In genomic region chr11:85823816-85824215, GRCh38 we compare ENCODE assay signal across 11 cellular contexts. TPM values are rescaled to one million over a fixed set of nuclear protein-coding genes. Genes with fewer than 3 reads are reported as not detected.
DNase-seq lines count a peak whose midpoint lies in the region; ATAC-seq and TF ChIP-seq lines count a peak whose summit lies in the region.
"Had no signal": no experiment of that assay in that cellular context is flagged by ENCODE, and none has a peak within 500 bp of the region (broad histone marks: within the 10 kb centered on the region; RNA-seq: fewer than 3 reads in every experiment).

No MANE protein-coding gene starts in this region.

- intact Hi-C loops in CD8-positive, alpha-beta T cell (cut with DNase I, micrococcal nuclease), result loop anchor here (1.0 to 2.0 kb wide), 7 partner anchors 13 to 160 kb away; partner anchors contain the start of gene SYTL2 (in 2 of the 2)
- intact Hi-C loops in natural killer cell (cut with micrococcal nuclease), result loop anchor here (1.0 kb wide), 1 partner anchor 30 kb away; no protein-coding TSS in a partner anchor

- H3K36me3 ChIP-seq in CD8-positive, alpha-beta T cell (ENCODE audit: insufficient read depth, low read length), result no peaks in the 10 kb centered on the region
- no peaks in the 10 kb centered on the region for H3K36me3 ChIP-seq in WERI-Rb-1
- H3K36me3 ChIP-seq: uterus had no signal

- H3K4me3 ChIP-seq in CD8-positive, alpha-beta T cell (ENCODE audit: low read depth, low read length), result no peak overlapping the region
- H3K4me3 ChIP-seq in WERI-Rb-1 (ENCODE audit: low read depth, low read length), result no peak overlapping the region
- H3K4me3 ChIP-seq: uterus had no signal

- H3K27me3 ChIP-seq in CD8-positive, alpha-beta T cell (ENCODE audit: insufficient read depth, low read length), result no peaks in the 10 kb centered on the region
- no peaks in the 10 kb centered on the region for H3K27me3 ChIP-seq in WERI-Rb-1 (ENCODE audit: insufficient read depth, low read depth, severe bottlenecking)
- H3K27me3 ChIP-seq: uterus had no signal

- H3K36me3 Mint-ChIP-seq in CD8-positive, alpha-beta T cell, result no peaks in the 10 kb centered on the region
- peaks cover 8% of the 10 kb centered on the region for H3K36me3 Mint-ChIP-seq in T-helper 1 cell treated with Interleukin-12 subunit alpha and Interleukin-12 subunit beta and Interleukin-4 antibody, amounts not matched to agents 30 μg/mL and 1 μg/mL, for 36 hours (ENCODE audit: low read depth)
- H3K36me3 Mint-ChIP-seq in activated T-helper 17 cell treated with anti-CD3 and anti-CD28 coated beads, Interleukin-2, amount 50 U/mL, for 72 hours (ENCODE audit: low read depth), result no peaks in the 10 kb centered on the region
- no peaks in the 10 kb centered on the region for H3K36me3 Mint-ChIP-seq in natural killer cell

- ATAC-seq in CD8-positive, alpha-beta T cell, result peak; percentile 83
- peak; percentile 75 for ATAC-seq in activated T-helper 17 cell treated with anti-CD3 and anti-CD28 coated beads, Interleukin-2, amount 50 U/mL, for 72 hours (replicated peaks)
- ATAC-seq in natural killer cell (peak; percentile 64 to 80 (median 69)), HG02970 (IDR thresholded peaks at IDR 0.05; ENCODE audit: low FRiP score, unreplicated experiment) (no peak)

- H3K27ac Mint-ChIP-seq in CD8-positive, alpha-beta T cell, result peak overlapping the region; percentile 95
- H3K27ac Mint-ChIP-seq in T-helper 1 cell treated with Interleukin-12 subunit alpha and Interleukin-12 subunit beta and Interleukin-4 antibody, amounts not matched to agents 30 μg/mL and 1 μg/mL, for 36 hours, result peak overlapping the region; percentile 95
- peak overlapping the region; percentile 84 for H3K27ac Mint-ChIP-seq in activated T-helper 17 cell treated with anti-CD3 and anti-CD28 coated beads, Interleukin-2, amount 50 U/mL, for 72 hours
- H3K27ac Mint-ChIP-seq in natural killer cell, result peak overlapping the region; percentile 82 to 91

- no peaks in the 10 kb centered on the region for H3K9me3 Mint-ChIP-seq in CD8-positive, alpha-beta T cell
- H3K9me3 Mint-ChIP-seq in T-helper 1 cell treated with Interleukin-12 subunit alpha and Interleukin-12 subunit beta and Interleukin-4 antibody, amounts not matched to agents 30 μg/mL and 1 μg/mL, for 36 hours, result no peaks in the 10 kb centered on the region
- H3K9me3 Mint-ChIP-seq in activated T-helper 17 cell treated with anti-CD3 and anti-CD28 coated beads, Interleukin-2, amount 50 U/mL, for 72 hours, result no peaks in the 10 kb centered on the region
- H3K9me3 Mint-ChIP-seq in natural killer cell, result no peaks in the 10 kb centered on the region

- no peak overlapping the region for H3K27ac ChIP-seq in CD8-positive, alpha-beta T cell (ENCODE audit: low read depth, low read length)
- H3K27ac ChIP-seq in WERI-Rb-1, result no peak overlapping the region
- H3K27ac ChIP-seq: uterus had no signal

- H3K27me3 Mint-ChIP-seq in CD8-positive, alpha-beta T cell (ENCODE audit: low read depth), result no peaks in the 10 kb centered on the region
- H3K27me3 Mint-ChIP-seq in T-helper 1 cell treated with Interleukin-12 subunit alpha and Interleukin-12 subunit beta and Interleukin-4 antibody, amounts not matched to agents 30 μg/mL and 1 μg/mL, for 36 hours (ENCODE audit: low read depth), result no peaks in the 10 kb centered on the region
- H3K27me3 Mint-ChIP-seq in activated T-helper 17 cell treated with anti-CD3 and anti-CD28 coated beads, Interleukin-2, amount 50 U/mL, for 72 hours, result no peaks in the 10 kb centered on the region
- no peaks in the 10 kb centered on the region for H3K27me3 Mint-ChIP-seq in natural killer cell (ENCODE audit: low read depth in 2 of 2)

- POLR2A ChIA-PET in CD8-positive, alpha-beta T cell (lab: Charles Lee), result interaction anchor here (0.6 to 1.8 kb wide), 13 partner anchors 9 to 176 kb away, joined by 3 to 13 read pairs (median 3); partner anchors contain the start of genes CCDC83, SYTL2 and TMEM126A

- peaks cover 63% of the 10 kb centered on the region for H3K4me1 ChIP-seq in CD8-positive, alpha-beta T cell (ENCODE audit: insufficient read depth, low read length)

- CTCF ChIA-PET in CD8-positive, alpha-beta T cell (lab: Charles Lee), result interaction anchor here (0.8 to 2.3 kb wide), 5 partner anchors 9 to 131 kb away, joined by 3 to 8 read pairs (median 7); partner anchors contain the start of gene CCDC83

- H3K4me1 Mint-ChIP-seq in CD8-positive, alpha-beta T cell (ENCODE audit: low read depth), result peaks cover 68% of the 10 kb centered on the region
- peaks cover 64% of the 10 kb centered on the region for H3K4me1 Mint-ChIP-seq in T-helper 1 cell treated with Interleukin-12 subunit alpha and Interleukin-12 subunit beta and Interleukin-4 antibody, amounts not matched to agents 30 μg/mL and 1 μg/mL, for 36 hours (ENCODE audit: low read depth)
- H3K4me1 Mint-ChIP-seq in activated T-helper 17 cell treated with anti-CD3 and anti-CD28 coated beads, Interleukin-2, amount 50 U/mL, for 72 hours, result peaks cover 37% of the 10 kb centered on the region
- peaks cover 34 to 36% of the 10 kb centered on the region in 2 donors for H3K4me1 Mint-ChIP-seq in natural killer cell

- no peak for TF ChIP-seq CTCF in CD8-positive, alpha-beta T cell (IDR thresholded peaks at IDR 0.05)
- TF ChIP-seq CTCF in natural killer cell (IDR thresholded peaks at IDR 0.05) (no peak), WERI-Rb-1 (IDR thresholded peaks at IDR 0.05; ENCODE audit: low read depth, low read length) (no peak)

- peak overlapping the region; percentile 67 for H3K4me3 Mint-ChIP-seq in CD8-positive, alpha-beta T cell
- peak overlapping the region; percentile 78 for H3K4me3 Mint-ChIP-seq in T-helper 1 cell treated with Interleukin-12 subunit alpha and Interleukin-12 subunit beta and Interleukin-4 antibody, amounts not matched to agents 30 μg/mL and 1 μg/mL, for 36 hours
- peak overlapping the region; percentile 64 for H3K4me3 Mint-ChIP-seq in activated T-helper 17 cell treated with anti-CD3 and anti-CD28 coated beads, Interleukin-2, amount 50 U/mL, for 72 hours
- H3K4me3 Mint-ChIP-seq in natural killer cell, result peak overlapping the region; percentile 83

- DNase-seq in CD8-positive, alpha-beta T cell, result peak; percentile 44 to 85 (median 66)
- DNase-seq in natural killer cell, result peak; percentile 44
- no peak for DNase-seq in WERI-Rb-1
- no peak for DNase-seq in NCI-H526 (lab: John Stamatoyannopoulos, UW)
- no peak for DNase-seq in NCI-H2029 treated with DMSO at 0.1 percent for 48 hours (lab: John Stamatoyannopoulos, UW)
- DNase-seq: foreskin melanocyte, uterus had no signal

- no peaks in the 10 kb centered on the region for H3K9me3 ChIP-seq in CD8-positive, alpha-beta T cell (ENCODE audit: low read length)
- H3K9me3 ChIP-seq in WERI-Rb-1 (ENCODE audit: severe bottlenecking), result no peaks in the 10 kb centered on the region
- H3K9me3 ChIP-seq: uterus had no signal

RNA-seq across cellular contexts. Expression of gene SYTL2, which starts 12.9 kb away (rescaled TPM):
- total RNA-seq in CD8-positive, alpha-beta T cell, result 10 to 100 TPM; 37.2 to 43.6 TPM
- 10 to 100 TPM; 10.5 to 12.1 TPM for total RNA-seq in activated T-helper 17 cell treated with anti-CD3 and anti-CD28 coated beads, Interleukin-2, amount 50 U/mL, for 72 hours
- total RNA-seq in natural killer cell, result 100 to 1,000 TPM; 116 to 237 (median 143) TPM

RNA-seq across cellular contexts. Expression of gene CCDC83, which starts 31.4 kb away (rescaled TPM):
- total RNA-seq in CD8-positive, alpha-beta T cell, result not detected
- total RNA-seq in activated T-helper 17 cell treated with anti-CD3 and anti-CD28 coated beads, Interleukin-2, amount 50 U/mL, for 72 hours, result not detected
- total RNA-seq in natural killer cell, result under 1 TPM in 1 of 3 donors, not detected in 2; 0.12 TPM
- total RNA-seq: osteocyte had no signal

Comparison
In these comparisons a context has a peak if more than half of its experiments do, and no peak if none do; other contexts are left out.
1. DNase-seq: peak in CD8-positive, alpha-beta T cell (7 of 7) and natural killer cell (single experiment); none in WERI-Rb-1 (single experiment), NCI-H526 (0 of 2) and NCI-H2029 treated with DMSO at 0.1 percent for 48 hours (single experiment).
2. Peak in every context shown above with its lines, with median percentiles within 50 percentile points of each other: H3K27ac Mint-ChIP-seq and H3K4me3 Mint-ChIP-seq.